Comparison of ENCODE assay signal across 1 cellular context in genomic region chr2:101861382-101861781, GRCh38.
TF ChIP-seq lines count a peak whose summit lies in the region.

No MANE protein-coding gene starts in this region.

TF ChIP-seq in GM23338, 12 proteins besides CTCF, POLR2A, EP300 and RAD21:
- TF ChIP-seq REST (IDR thresholded peaks at IDR 0.05; ENCODE audit: unreplicated experiment) (no peak), ZNF462 (CRISPR knock-in tag; IDR thresholded peaks at IDR 0.05) (no peak), ETS1 (IDR thresholded peaks at IDR 0.05) (no peak), STAT1 (IDR thresholded peaks at IDR 0.05; ENCODE audit: unreplicated experiment) (no peak), CREB1 (CRISPR knock-in tag; IDR thresholded peaks at IDR 0.05; ENCODE audit: low read depth) (no peak), JUNB (IDR thresholded peaks at IDR 0.05; ENCODE audit: unreplicated experiment) (no peak), ZNF114 (CRISPR knock-in tag; IDR thresholded peaks at IDR 0.05) (no peak), EZH2phosphoT487 (IDR thresholded peaks at IDR 0.05; ENCODE audit: unreplicated experiment) (no peak), NANOG (IDR thresholded peaks at IDR 0.05; ENCODE audit: borderline replicate concordance) (no peak), EZH2 (IDR thresholded peaks at IDR 0.05; ENCODE audit: low read depth, unreplicated experiment) (no peak), ZNF331 (CRISPR knock-in tag; IDR thresholded peaks at IDR 0.05; ENCODE audit: low read depth) (no peak), POLR2AphosphoS5 (IDR thresholded peaks at IDR 0.05; ENCODE audit: low read depth) (no peak)
